15 cellular contexts compared by ENCODE assay signal in genomic region chr10:70432101-70432500, GRCh38. TPM values are rescaled to one million over a fixed set of nuclear protein-coding genes. Genes with fewer than 3 reads are reported as not detected.
DNase-seq lines count a peak whose midpoint lies in the region; ATAC-seq and TF ChIP-seq lines count a peak whose summit lies in the region.
"Had no signal": no experiment of that assay in that cellular context is flagged by ENCODE, and none has a peak within 500 bp of the region (broad histone marks: within the 10 kb centered on the region; RNA-seq: fewer than 3 reads in every experiment).

No MANE protein-coding gene starts in this region.

- WGBS in testis, 2 donors: 63 to 78% methylated on average over 4 of the region's 4 CpGs

- intact Hi-C loops in testis (cut with DNase I; ENCODE audit: low total_unique reads) (no loop called here), posterior vena cava (cut with DNase I) (no loop called here)

- peaks cover 4% of the 10 kb centered on the region for H3K27me3 Mint-ChIP-seq in activated CD4-positive, alpha-beta T cell treated with anti-CD3 and anti-CD28 coated beads, Interleukin-2, amount 10 ng/mL, durations not matched to agents 7 days and 5 days
- H3K27me3 Mint-ChIP-seq: stimulated activated naive B cell treated with anti-CD40 and anti-IgM and Interleukin-4, amounts not matched to agents 10 μg/mL and 1 μg/mL and 100 μg/mL, for 72 hours had no signal

- peak overlapping the region; percentile 72 for H3K4me3 Mint-ChIP-seq in activated CD4-positive, alpha-beta T cell treated with anti-CD3 and anti-CD28 coated beads, Interleukin-2, amount 10 ng/mL, durations not matched to agents 7 days and 5 days
- H3K4me3 Mint-ChIP-seq: stimulated activated naive B cell treated with anti-CD40 and anti-IgM and Interleukin-4, amounts not matched to agents 10 μg/mL and 1 μg/mL and 100 μg/mL, for 72 hours had no signal

- H3K27me3 ChIP-seq in testis: no peaks in the 10 kb centered on the region

- TF ChIP-seq CTCF in testis (IDR thresholded peaks at IDR 0.05) (no peak), omental fat pad (IDR thresholded peaks at IDR 0.05) (no peak)

- DNase-seq in activated CD4-positive, alpha-beta T cell treated with anti-CD3 and anti-CD28 coated beads, Interleukin-2, amount 10 ng/mL, durations not matched to agents 7 days and 5 days: no peak
- DNase-seq in activated CD4-positive, alpha-beta T cell treated with anti-CD3 and anti-CD28 coated beads, Interleukin-2, amount 50 U/mL, for 4 hours: no peak
- DNase-seq in medulla oblongata (ENCODE audit: extremely low spot score) (peak; percentile 94), testis (peak; percentile 84), NAMALWA (ENCODE audit: low spot score) (no peak), omental fat pad (ENCODE audit: low spot score) (no peak), posterior vena cava (ENCODE audit: low spot score) (no peak)
- DNase-seq: ACHN; cerebellar nuclear complex; NCI-H69; stimulated activated naive B cell treated with anti-CD40 and anti-IgM and Interleukin-4, amounts not matched to agents 10 μg/mL and 1 μg/mL and 100 μg/mL, for 72 hours had no signal

- H3K27ac Mint-ChIP-seq in activated CD4-positive, alpha-beta T cell treated with anti-CD3 and anti-CD28 coated beads, Interleukin-2, amount 10 ng/mL, durations not matched to agents 7 days and 5 days: peak overlapping the region; percentile 86
- H3K27ac Mint-ChIP-seq: stimulated activated naive B cell treated with anti-CD40 and anti-IgM and Interleukin-4, amounts not matched to agents 10 μg/mL and 1 μg/mL and 100 μg/mL, for 72 hours had no signal

- H3K27ac ChIP-seq in cingulate gyrus (ENCODE audit: low read depth, low read length) (peak overlapping the region; percentile 82), testis (peak overlapping the region; percentile 27 to 71)

- peaks cover 25% of the 10 kb centered on the region for H3K4me1 Mint-ChIP-seq in activated CD4-positive, alpha-beta T cell treated with anti-CD3 and anti-CD28 coated beads, Interleukin-2, amount 10 ng/mL, durations not matched to agents 7 days and 5 days

- no peaks in the 10 kb centered on the region for H3K9me3 ChIP-seq in testis

- no peaks in the 10 kb centered on the region for H3K9me3 Mint-ChIP-seq in activated CD4-positive, alpha-beta T cell treated with anti-CD3 and anti-CD28 coated beads, Interleukin-2, amount 10 ng/mL, durations not matched to agents 7 days and 5 days
- H3K9me3 Mint-ChIP-seq: stimulated activated naive B cell treated with anti-CD40 and anti-IgM and Interleukin-4, amounts not matched to agents 10 μg/mL and 1 μg/mL and 100 μg/mL, for 72 hours had no signal

- peaks cover 35% of the 10 kb centered on the region for H3K4me1 ChIP-seq in testis

- H3K4me3 ChIP-seq in testis: no peak overlapping the region

- no peak for ATAC-seq in omental fat pad (ENCODE audit: low FRiP score)
- ATAC-seq: HCT116; stimulated activated naive B cell treated with anti-CD40 and anti-IgM and Interleukin-4, amounts not matched to agents 10 μg/mL and 1 μg/mL and 100 μg/mL, for 72 hours had no signal

- POLR2A ChIA-PET in activated CD4-positive, alpha-beta T cell treated with anti-CD3 and anti-CD28 coated beads, Interleukin-2, amount 10 ng/mL, durations not matched to agents 7 days and 5 days (lab: Charles Lee): no interaction called here

- TF ChIP-seq POLR2A in testis (IDR thresholded peaks at IDR 0.05): no peak

- CTCF ChIA-PET in activated CD4-positive, alpha-beta T cell treated with anti-CD3 and anti-CD28 coated beads, Interleukin-2, amount 10 ng/mL, durations not matched to agents 7 days and 5 days (lab: Charles Lee): interaction anchor here (1.2 to 2.6 kb wide), 2 partner anchors 9 to 27 kb away, joined by 4 to 10 read pairs; partner anchors contain the start of gene NODAL

- peaks cover 11% of the 10 kb centered on the region for H3K36me3 Mint-ChIP-seq in activated CD4-positive, alpha-beta T cell treated with anti-CD3 and anti-CD28 coated beads, Interleukin-2, amount 10 ng/mL, durations not matched to agents 7 days and 5 days (ENCODE audit: low read depth)

- H3K36me3 ChIP-seq in testis (ENCODE audit: low read depth, missing control alignments): no peaks in the 10 kb centered on the region

RNA-seq across cellular contexts. Expression of gene NODAL, which starts 9.4 kb away (rescaled TPM):
- total RNA-seq in activated CD4-positive, alpha-beta T cell treated with anti-CD3 and anti-CD28 coated beads, Interleukin-2, amount 10 ng/mL, durations not matched to agents 7 days and 5 days: not detected
- total RNA-seq in testis: 1 to 10 TPM in 1 of 2 donors, under 1 TPM in 1; 0.43 to 3.0 TPM
- polyA plus RNA-seq in testis (ENCODE audit: insufficient read depth, low read depth, low replicate concordance): 5.2 TPM
- not detected for total RNA-seq in omental fat pad
- total RNA-seq in posterior vena cava: not detected
- total RNA-seq: mononuclear cell; T-helper 1 cell treated with Interleukin-12 subunit alpha and Interleukin-12 subunit beta and Interleukin-4 antibody, amounts not matched to agents 30 ng/mL and 1 ng/mL, for 36 hours had no signal

RNA-seq across cellular contexts. Expression of gene EIF4EBP2, which starts 28.2 kb away (rescaled TPM):
- total RNA-seq in activated CD4-positive, alpha-beta T cell treated with anti-CD3 and anti-CD28 coated beads, Interleukin-2, amount 10 ng/mL, durations not matched to agents 7 days and 5 days: 10 to 100 TPM; 56.1 to 68.7 TPM
- total RNA-seq in testis: 10 to 100 TPM; 50.7 to 50.8 TPM
- polyA plus RNA-seq in testis (ENCODE audit: insufficient read depth, low read depth, low replicate concordance): 41.2 TPM
- total RNA-seq in omental fat pad: 100 to 1,000 TPM; 104 to 195 (median 141) TPM
- 10 to 100 TPM; 50.1 to 55.5 TPM for total RNA-seq in posterior vena cava

RNA-seq across cellular contexts. Expression of gene PALD1, which starts 46.5 kb away (rescaled TPM):
- 1 to 10 TPM; 1.2 to 1.5 TPM for total RNA-seq in activated CD4-positive, alpha-beta T cell treated with anti-CD3 and anti-CD28 coated beads, Interleukin-2, amount 10 ng/mL, durations not matched to agents 7 days and 5 days
- 10 to 100 TPM in 1 of 2 donors, 1 to 10 TPM in 1; 8.3 to 13.3 TPM for total RNA-seq in testis
- polyA plus RNA-seq in testis (ENCODE audit: insufficient read depth, low read depth, low replicate concordance): 6.3 TPM
- 10 to 100 TPM in 2 of 4 donors, 1 to 10 TPM in 2; 3.3 to 12.1 (median 8.0) TPM for total RNA-seq in omental fat pad
- 1 to 10 TPM; 6.7 to 7.4 TPM for total RNA-seq in posterior vena cava

RNA-seq across cellular contexts. Expression of gene LRRC20, which starts 49.7 kb away (rescaled TPM):
- total RNA-seq in activated CD4-positive, alpha-beta T cell treated with anti-CD3 and anti-CD28 coated beads, Interleukin-2, amount 10 ng/mL, durations not matched to agents 7 days and 5 days: 10 to 100 TPM; 13.2 to 14.9 TPM
- total RNA-seq in testis (10 to 100 TPM; 14.8 to 21.6 TPM), omental fat pad (1 to 10 TPM; 2.0 to 5.8 (median 2.5) TPM), posterior vena cava (1 to 10 TPM; 3.1 to 3.9 TPM)
- polyA plus RNA-seq in testis (ENCODE audit: insufficient read depth, low read depth, low replicate concordance): 30.8 TPM

Comparison
In these comparisons a context has a peak if more than half of its experiments do, and no peak if none do; other contexts are left out.
1. DNase-seq: peak in medulla oblongata (single experiment) and testis (single experiment); none in activated CD4-positive, alpha-beta T cell treated with anti-CD3 and anti-CD28 coated beads, Interleukin-2, amount 10 ng/mL, durations not matched to agents 7 days and 5 days (single experiment), activated CD4-positive, alpha-beta T cell treated with anti-CD3 and anti-CD28 coated beads, Interleukin-2, amount 50 U/mL, for 4 hours (0 of 2), NAMALWA (single experiment), omental fat pad (single experiment) and posterior vena cava (single experiment).